Comparison of ENCODE assay signal across 8 cellular contexts in the genomic region with DNA sequence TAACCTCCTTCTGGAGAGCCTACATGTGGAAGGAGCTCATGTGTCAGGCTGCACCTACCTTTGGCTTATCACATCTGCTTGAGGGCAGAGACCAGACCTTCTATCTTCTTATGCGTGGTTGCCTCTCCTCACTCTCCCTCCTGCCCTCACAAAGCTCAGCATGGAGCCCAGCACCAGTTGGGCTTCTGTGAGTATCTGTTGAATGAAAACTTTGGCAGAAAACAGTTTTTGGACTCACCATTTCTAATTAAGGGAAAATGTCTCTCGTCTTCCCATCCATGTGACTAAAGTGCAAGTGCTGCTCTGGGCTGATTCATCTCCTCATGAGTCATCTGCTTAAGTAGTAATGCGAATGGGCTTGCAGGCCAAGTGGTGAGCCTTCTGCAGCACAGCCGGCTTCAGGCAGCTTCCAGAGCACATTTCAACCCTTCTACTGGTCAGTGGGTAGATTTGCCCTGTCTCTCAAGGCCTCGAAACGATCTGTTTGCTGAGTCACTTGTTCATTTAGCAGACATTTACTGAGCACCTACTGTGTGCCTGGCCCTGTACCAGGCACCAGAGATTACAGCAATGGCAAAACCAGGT.
DNase-seq lines count a peak whose midpoint lies in the region; ATAC-seq and TF ChIP-seq lines count a peak whose summit lies in the region.

No MANE protein-coding gene starts in this region.

- H3K9me3 ChIP-seq in uterus, result no peaks in the 10 kb centered on the region

- DNase-seq in Right ventricle myocardium superior (peak; percentile 55), cardiac septum (ENCODE audit: low spot score) (no peak), SW480 (ENCODE audit: low spot score) (peak; percentile 63), hepatic stellate cell (ENCODE audit: low spot score) (peak; percentile 92), uterus (peak; percentile 55 to 72), NK-92 (lab: John Stamatoyannopoulos, UW; ENCODE audit: unreplicated experiment) (no peak), GM19238 (ENCODE audit: insufficient read length, low spot score) (no peak)

- no peak overlapping the region for H3K4me3 ChIP-seq in uterus

- peak; percentile 42 for ATAC-seq in Right ventricle myocardium superior (ENCODE audit: poor library complexity)
- no peak for ATAC-seq in GM21526 (IDR thresholded peaks at IDR 0.05; ENCODE audit: low FRiP score, unreplicated experiment)

- TF ChIP-seq POLR2A in uterus (IDR thresholded peaks at IDR 0.05), result no peak

- intact Hi-C loops in Right ventricle myocardium superior (cut with DNase I), result no loop called here
- intact Hi-C loops in cardiac septum (cut with DNase I), result no loop called here
- intact Hi-C loops in uterus (cut with DNase I; ENCODE audit: low total_unique reads), result no loop called here

- H3K27ac ChIP-seq in uterus, result peak overlapping the region; percentile 52 to 68

- H3K27me3 ChIP-seq in uterus, result no peaks in the 10 kb centered on the region

- TF ChIP-seq CTCF in uterus (IDR thresholded peaks at IDR 0.05), result no peak

- peaks cover 0 to 7% of the 10 kb centered on the region in 2 donors for H3K4me1 ChIP-seq in uterus

- no peaks in the 10 kb centered on the region for H3K36me3 ChIP-seq in uterus

Comparison
In these comparisons a context has a peak if more than half of its experiments do, and no peak if none do; other contexts are left out.
1. DNase-seq: peak in Right ventricle myocardium superior (single experiment), SW480 (single experiment), hepatic stellate cell (single experiment) and uterus (2 of 2); none in cardiac septum (single experiment), NK-92 (single experiment) and GM19238 (single experiment).